Comparison of ENCODE assay signal across 15 cellular contexts in the genomic region with DNA sequence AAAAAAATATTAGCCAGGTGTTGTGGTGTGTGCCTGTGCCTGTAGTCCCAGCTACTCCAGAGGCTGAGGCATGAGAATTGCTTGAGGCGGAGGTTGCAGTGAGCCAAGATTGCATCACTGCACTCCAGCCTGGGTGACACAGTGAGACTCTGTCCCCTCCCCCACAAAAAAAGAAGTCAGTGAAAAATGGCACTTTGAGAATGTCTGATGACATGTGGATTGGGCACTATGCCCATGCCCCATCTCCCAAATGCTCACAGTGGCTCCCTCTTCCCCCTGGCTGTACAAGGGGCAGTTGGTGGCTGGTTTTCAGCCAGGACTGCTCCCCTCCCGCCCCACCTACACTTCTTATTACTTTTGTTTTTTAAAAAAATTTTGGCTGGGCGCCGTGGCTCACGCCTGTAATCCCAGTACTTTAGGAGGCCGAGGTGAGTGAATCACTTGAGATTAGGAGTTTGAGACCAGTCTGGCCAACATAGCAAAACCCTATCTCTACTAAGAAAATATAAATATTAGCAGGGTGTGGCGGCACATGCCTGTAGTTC. TPM values are rescaled to one million over a fixed set of nuclear protein-coding genes. Genes with fewer than 3 reads are reported as not detected.
DNase-seq lines count a peak whose midpoint lies in the region; ATAC-seq and TF ChIP-seq lines count a peak whose summit lies in the region.
"Had no signal": no experiment of that assay in that cellular context is flagged by ENCODE, and none has a peak within 500 bp of the region (broad histone marks: within the 10 kb centered on the region; RNA-seq: fewer than 3 reads in every experiment).

No MANE protein-coding gene starts in this region.

- H3K36me3 Mint-ChIP-seq in neural progenitor cell, result no peaks in the 10 kb centered on the region

- no peaks in the 10 kb centered on the region for H3K79me2 ChIP-seq in neural progenitor cell (ENCODE audit: low read depth)

- no peak for TF ChIP-seq EP300 in sigmoid colon (IDR thresholded peaks at IDR 0.05)

- H3K9me3 Mint-ChIP-seq in neural progenitor cell, result no peaks in the 10 kb centered on the region
- H3K9me3 Mint-ChIP-seq: activated B cell treated with CpG ODN at 0.5 μM for 24 hours; activated T-helper 1 cell treated with anti-CD3 and anti-CD28 coated beads, Interleukin-12 subunit alpha, Interleukin-12 subunit beta, Interleukin-2, Interleukin-4 antibody, amounts not matched to agents 30 ng/mL and 10 ng/mL and 1 ng/mL, durations not matched to agents 14 hours and 24 hours and 36 hours; nephron had no signal

- H3K4me3 ChIP-seq in fibroblast of villous mesenchyme (ENCODE audit: low read depth, low read length), result no peak overlapping the region
- no peak overlapping the region for H3K4me3 ChIP-seq in sigmoid colon
- H3K4me3 ChIP-seq in neural progenitor cell, result no peak overlapping the region
- H3K4me3 ChIP-seq: colonic mucosa had no signal

- H3K4me3 Mint-ChIP-seq in neural progenitor cell, result no peak overlapping the region
- H3K4me3 Mint-ChIP-seq: activated B cell treated with CpG ODN at 0.5 μM for 24 hours; activated T-helper 1 cell treated with anti-CD3 and anti-CD28 coated beads, Interleukin-12 subunit alpha, Interleukin-12 subunit beta, Interleukin-2, Interleukin-4 antibody, amounts not matched to agents 30 ng/mL and 10 ng/mL and 1 ng/mL, durations not matched to agents 14 hours and 24 hours and 36 hours; nephron had no signal

- H3K27me3 ChIP-seq in sigmoid colon (peaks cover 0 to 10% (median 0%) of the 10 kb centered on the region in 3 donors), neural progenitor cell (no peaks in the 10 kb centered on the region)
- H3K27me3 ChIP-seq: colonic mucosa had no signal

- no peak for ATAC-seq in HG03280 (IDR thresholded peaks at IDR 0.05; ENCODE audit: unreplicated experiment)
- no peak for ATAC-seq in HG03196 (IDR thresholded peaks at IDR 0.05; ENCODE audit: unreplicated experiment)
- ATAC-seq in GM18505 (IDR thresholded peaks at IDR 0.05; ENCODE audit: unreplicated experiment), result no peak

- DNase-seq in EH (ENCODE audit: low read depth), result peak; percentile 60
- peak; percentile 28 for DNase-seq in RKO (ENCODE audit: low spot score)
- DNase-seq in fibroblast of villous mesenchyme (ENCODE audit: low read depth), result peak; percentile 78
- peak; percentile 80 for DNase-seq in sigmoid colon
- no peak for DNase-seq in neural progenitor cell (ENCODE audit: low spot score)
- DNase-seq: activated B cell treated with CpG ODN at 0.5 μM for 24 hours, DMS 273 treated with DMSO at 0.1 percent for 48 hours, NCI-H1105, substantia nigra had no signal

- H3K27ac ChIP-seq in sigmoid colon, result peak overlapping the region in 3 of 4 donors; percentile 7 to 64 (median 49)
- H3K27ac ChIP-seq in neural progenitor cell, result no peak overlapping the region
- H3K27ac ChIP-seq: colonic mucosa had no signal

- H3F3A ChIP-seq in neural progenitor cell (ENCODE audit: low read depth), result no peaks in the 10 kb centered on the region

- H3K4me1 ChIP-seq in sigmoid colon, result peaks cover 0 to 9% (median 7%) of the 10 kb centered on the region in 4 donors
- H3K4me1 ChIP-seq in neural progenitor cell, result peaks cover 4% of the 10 kb centered on the region
- H3K4me1 ChIP-seq: colonic mucosa had no signal

- peaks cover 9% of the 10 kb centered on the region for H3K4me1 Mint-ChIP-seq in neural progenitor cell
- H3K4me1 Mint-ChIP-seq: activated B cell treated with CpG ODN at 0.5 μM for 24 hours had no signal

- 66 to 78% methylated on average over 7 of the region's 7 CpGs for WGBS in sigmoid colon, 2 donors

- H3K9me3 ChIP-seq in sigmoid colon, result no peaks in the 10 kb centered on the region
- no peaks in the 10 kb centered on the region for H3K9me3 ChIP-seq in neural progenitor cell (ENCODE audit: low read depth)
- H3K9me3 ChIP-seq: colonic mucosa had no signal

- H3K27ac Mint-ChIP-seq in neural progenitor cell, result no peak overlapping the region
- H3K27ac Mint-ChIP-seq: activated B cell treated with CpG ODN at 0.5 μM for 24 hours; activated T-helper 1 cell treated with anti-CD3 and anti-CD28 coated beads, Interleukin-12 subunit alpha, Interleukin-12 subunit beta, Interleukin-2, Interleukin-4 antibody, amounts not matched to agents 30 ng/mL and 10 ng/mL and 1 ng/mL, durations not matched to agents 14 hours and 24 hours and 36 hours; nephron had no signal

- peaks cover 8% of the 10 kb centered on the region for H3K27me3 Mint-ChIP-seq in neural progenitor cell (ENCODE audit: insufficient read depth, low read depth)
- H3K27me3 Mint-ChIP-seq: activated B cell treated with CpG ODN at 0.5 μM for 24 hours had no signal

- no peaks in the 10 kb centered on the region for H4K20me1 ChIP-seq in neural progenitor cell (ENCODE audit: low read depth)

- H3K4me2 ChIP-seq in neural progenitor cell, result no peak overlapping the region

- H3K36me3 ChIP-seq in sigmoid colon (no peaks in the 10 kb centered on the region), neural progenitor cell (no peaks in the 10 kb centered on the region)
- H3K36me3 ChIP-seq: colonic mucosa had no signal

- no peak overlapping the region for H2AFZ ChIP-seq in neural progenitor cell (replicated peaks)

- TF ChIP-seq CTCF in fibroblast of villous mesenchyme (IDR thresholded peaks at IDR 0.05; ENCODE audit: insufficient read depth, low read depth, low read length), result no peak
- no peak for TF ChIP-seq CTCF in sigmoid colon (IDR thresholded peaks at IDR 0.05)
- no peak for TF ChIP-seq CTCF in neural progenitor cell (IDR thresholded peaks at IDR 0.05)

- TF ChIP-seq POLR2A in sigmoid colon (IDR thresholded peaks at IDR 0.05) (no peak), GM18505 (IDR thresholded peaks at IDR 0.05; ENCODE audit: borderline replicate concordance, extremely low read depth, insufficient read depth, insufficient read length) (no peak)

- intact Hi-C loops in sigmoid colon (cut with DNase I), result no loop called here

- no peak overlapping the region for H3K9ac ChIP-seq in neural progenitor cell

RNA-seq across cellular contexts. Expression of a gene that starts 26.1 kb away (rescaled TPM):
- total RNA-seq in fibroblast of villous mesenchyme (2.6 and 3.0 TPM in 2 replicates), sigmoid colon (10 to 100 TPM; 11.0 to 16.4 (median 13.9) TPM), neural progenitor cell (ENCODE audit: low replicate concordance) (not detected in 2 replicates)
- 10 to 100 TPM in 2 of 3 donors, 1 to 10 TPM in 1; 5.5 to 23.7 (median 16.8) TPM for polyA plus RNA-seq in sigmoid colon
